ENCODE assay signal across 8 cellular contexts in the genomic region with DNA sequence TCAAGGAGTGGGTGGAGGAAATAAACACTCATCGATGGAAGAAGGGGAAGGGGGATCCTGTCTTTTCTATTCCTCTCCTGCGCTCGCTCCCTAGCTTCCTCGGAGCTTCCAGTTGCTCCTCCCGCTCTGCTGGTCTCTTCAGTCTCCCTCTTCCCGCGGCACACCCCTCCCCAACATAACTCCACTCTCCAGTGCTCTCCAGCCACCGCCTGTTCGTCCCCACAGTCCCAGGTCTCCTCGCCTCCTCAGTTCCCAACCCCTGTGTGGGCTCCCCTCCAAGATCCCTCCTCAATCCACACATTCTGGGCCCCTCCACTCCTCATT. TPM values are rescaled to one million over a fixed set of nuclear protein-coding genes. Genes with fewer than 3 reads are reported as not detected.
DNase-seq lines count a peak whose midpoint lies in the region; ATAC-seq and TF ChIP-seq lines count a peak whose summit lies in the region.

No MANE protein-coding gene starts in this region.

- peaks cover 29% of the 10 kb centered on the region for H3K36me3 Mint-ChIP-seq in Calu3 (ENCODE audit: insufficient read depth, unreplicated experiment)
- H3K36me3 Mint-ChIP-seq in activated CD4-positive, alpha-beta memory T cell treated with anti-CD3 and anti-CD28 coated beads, Interleukin-2, amount 10 ng/mL, durations not matched to agents 7 days and 5 days (ENCODE audit: low read depth) = peaks cover 19% of the 10 kb centered on the region

- H3K9me3 ChIP-seq in gastrocnemius medialis = no peaks in the 10 kb centered on the region

- no TSS peak for BruUV-seq in Calu3 (replicated peaks; lab: Mats Ljungman, UMichigan)

- no peaks in the 10 kb centered on the region for H3K27me3 ChIP-seq in gastrocnemius medialis

- intact Hi-C loops in Calu3 (cut with micrococcal nuclease; ENCODE audit: unreplicated experiment) = no loop called here
- intact Hi-C loops in left ventricle myocardium superior (cut with micrococcal nuclease) = no loop called here
- intact Hi-C loops in gastrocnemius medialis (cut with DNase I; ENCODE audit: low total_unique reads) = loop anchor here (5.0 kb wide), 1 partner anchor 461 kb away; the partner anchor contains the start of gene TTC12

- H3K4me3 Mint-ChIP-seq in Calu3 (ENCODE audit: low read depth, unreplicated experiment) = peak overlapping the region; percentile 97
- H3K4me3 Mint-ChIP-seq in activated CD4-positive, alpha-beta memory T cell treated with anti-CD3 and anti-CD28 coated beads, Interleukin-2, amount 10 ng/mL, durations not matched to agents 7 days and 5 days = peak overlapping the region; percentile 96

- H3K4me1 ChIP-seq in gastrocnemius medialis = peaks cover 14 to 15% of the 10 kb centered on the region in 2 donors

- no peak for DNase-seq in Calu3
- no peak for DNase-seq in activated CD4-positive, alpha-beta memory T cell treated with anti-CD3 and anti-CD28 coated beads, Interleukin-2, amount 10 ng/mL, durations not matched to agents 7 days and 5 days
- DNase-seq in left ventricle myocardium superior = peak; percentile 36
- no peak for DNase-seq in gastrocnemius medialis

- no peaks in the 10 kb centered on the region for H3K27me3 Mint-ChIP-seq in Calu3 (ENCODE audit: unreplicated experiment)
- H3K27me3 Mint-ChIP-seq in activated CD4-positive, alpha-beta memory T cell treated with anti-CD3 and anti-CD28 coated beads, Interleukin-2, amount 10 ng/mL, durations not matched to agents 7 days and 5 days = peaks cover 8% of the 10 kb centered on the region

- peaks cover 0 to 17% of the 10 kb centered on the region in 2 donors for H3K36me3 ChIP-seq in gastrocnemius medialis

- CTCF ChIA-PET in Calu3 (lab: Charles Lee) = interaction anchor here (0.7 kb wide), 3 partner anchors 14 to 1153 kb away, joined by 3 read pairs; no protein-coding TSS in a partner anchor
- CTCF ChIA-PET in activated CD4-positive, alpha-beta memory T cell treated with anti-CD3 and anti-CD28 coated beads, Interleukin-2, amount 10 ng/mL, durations not matched to agents 7 days and 5 days (lab: Charles Lee) = interaction anchor here (0.7 to 1.6 kb wide), 14 partner anchors 8 to 467 kb away, joined by 3 to 10 read pairs (median 4); no protein-coding TSS in a partner anchor

- H3K9me3 Mint-ChIP-seq in Calu3 (ENCODE audit: low read depth, unreplicated experiment) = no peaks in the 10 kb centered on the region
- H3K9me3 Mint-ChIP-seq in activated CD4-positive, alpha-beta memory T cell treated with anti-CD3 and anti-CD28 coated beads, Interleukin-2, amount 10 ng/mL, durations not matched to agents 7 days and 5 days = no peaks in the 10 kb centered on the region

- peaks cover 15% of the 10 kb centered on the region for H3K4me1 Mint-ChIP-seq in Calu3 (ENCODE audit: low read depth, unreplicated experiment)
- peaks cover 31% of the 10 kb centered on the region for H3K4me1 Mint-ChIP-seq in activated CD4-positive, alpha-beta memory T cell treated with anti-CD3 and anti-CD28 coated beads, Interleukin-2, amount 10 ng/mL, durations not matched to agents 7 days and 5 days

- H3K27ac Mint-ChIP-seq in Calu3 (ENCODE audit: unreplicated experiment) = peak overlapping the region; percentile 90
- peak overlapping the region; percentile 81 for H3K27ac Mint-ChIP-seq in activated CD4-positive, alpha-beta memory T cell treated with anti-CD3 and anti-CD28 coated beads, Interleukin-2, amount 10 ng/mL, durations not matched to agents 7 days and 5 days

- POLR2A ChIA-PET in activated CD4-positive, alpha-beta memory T cell treated with anti-CD3 and anti-CD28 coated beads, Interleukin-2, amount 10 ng/mL, durations not matched to agents 7 days and 5 days (lab: Charles Lee) = interaction anchor here (0.6 to 1.8 kb wide), 4 partner anchors 30 to 459 kb away, joined by 3 to 4 read pairs (median 3); partner anchors contain the start of gene TTC12

- H3K4me3 ChIP-seq in gastrocnemius medialis = peak overlapping the region; percentile 81 to 100 (median 84)

- TF ChIP-seq CTCF in Calu3 (IDR thresholded peaks at IDR 0.05; ENCODE audit: unreplicated experiment) = no peak
- no peak for TF ChIP-seq CTCF in gastrocnemius medialis (IDR thresholded peaks at IDR 0.05 in 4 of 5, conservative IDR thresholded peaks at IDR 0.05 in 1 of 5)

- in situ Hi-C loops in gastrocnemius medialis (cut with MboI; ENCODE audit: low sequenced_read_pairs in 4 of 4) = no loop called here

- H3K27ac ChIP-seq in gastrocnemius medialis = peak overlapping the region; percentile 86 to 97 (median 90)

- no peak for TF ChIP-seq POLR2A in gastrocnemius medialis (IDR thresholded peaks at IDR 0.05)

- ATAC-seq in HG03135 (IDR thresholded peaks at IDR 0.05; ENCODE audit: unreplicated experiment) = peak; percentile 7
- ATAC-seq in left ventricle myocardium superior = peak; percentile 51
- ATAC-seq in gastrocnemius medialis = peak; percentile 23 to 32
- no peak for ATAC-seq in esophagus mucosa
- no peak for ATAC-seq in GM18868 (IDR thresholded peaks at IDR 0.05; ENCODE audit: unreplicated experiment)
- no peak for ATAC-seq in HG02642 (IDR thresholded peaks at IDR 0.05; ENCODE audit: poor library complexity, unreplicated experiment)

RNA-seq across cellular contexts. Expression of gene ZW10, which starts 0.4 kb away (rescaled TPM):
- 15.3 and 15.9 TPM in 2 replicates for total RNA-seq in Calu3 (2022)
- total RNA-seq in activated CD4-positive, alpha-beta memory T cell treated with anti-CD3 and anti-CD28 coated beads, Interleukin-2, amount 10 ng/mL, durations not matched to agents 7 days and 5 days = 10 to 100 TPM; 14.4 to 15.2 TPM
- 10.7 TPM for total RNA-seq in left ventricle myocardium superior
- 10 to 100 TPM; 17.3 to 24.3 (median 20.2) TPM for total RNA-seq in gastrocnemius medialis
- 10.2 TPM for total RNA-seq in esophagus mucosa

RNA-seq across cellular contexts. Expression of gene CLDN25, which starts 6.5 kb away (rescaled TPM):
- not detected in 2 replicates for total RNA-seq in Calu3 (2022)
- total RNA-seq in activated CD4-positive, alpha-beta memory T cell treated with anti-CD3 and anti-CD28 coated beads, Interleukin-2, amount 10 ng/mL, durations not matched to agents 7 days and 5 days = not detected
- not detected for total RNA-seq in left ventricle myocardium superior
- not detected for total RNA-seq in gastrocnemius medialis
- not detected for total RNA-seq in esophagus mucosa

Comparison
In these comparisons a context has a peak if more than half of its experiments do, and no peak if none do; other contexts are left out.
1. ATAC-seq: peak in HG03135 (single experiment), left ventricle myocardium superior (single experiment) and gastrocnemius medialis (2 of 2); none in esophagus mucosa (single experiment), GM18868 (single experiment) and HG02642 (single experiment).